Comparison of ENCODE assay signal across 27 cellular contexts in genomic region chr11:62450543-62451242, GRCh38. TPM values are rescaled to one million over a fixed set of nuclear protein-coding genes. Genes with fewer than 3 reads are reported as not detected.
DNase-seq lines count a peak whose midpoint lies in the region; ATAC-seq, FAIRE-seq and TF ChIP-seq lines count a peak whose summit lies in the region.
"Had no signal": no experiment of that assay in that cellular context is flagged by ENCODE, and none has a peak within 500 bp of the region (broad histone marks: within the 10 kb centered on the region; RNA-seq: fewer than 3 reads in every experiment).

No MANE protein-coding gene starts in this region.

- no peak overlapping the region for H2AK5ac ChIP-seq in H9 (ENCODE audit: insufficient read length, low read length)

- H3K79me1 ChIP-seq in H9 (ENCODE audit: insufficient read depth, low read depth, low read length, poor library complexity, severe bottlenecking), result no peaks in the 10 kb centered on the region

- H3K27me3 ChIP-seq in H9 (ENCODE audit: insufficient read depth, low read length), result no peaks in the 10 kb centered on the region
- H3K27me3 ChIP-seq in endodermal cell (ENCODE audit: control insufficient read depth, insufficient read depth, low read length, poor library complexity, severe bottlenecking), result no peaks in the 10 kb centered on the region

- H4K91ac ChIP-seq in H9 (ENCODE audit: insufficient read length, low read depth, low read length), result no peak overlapping the region

- H3K27ac Mint-ChIP-seq in H9 (peak overlapping the region in 2 of 3 experiments; percentile 10 to 57; a peak in 2 of 7 replicates), endodermal cell (no peak overlapping the region), neural crest cell (ENCODE audit: unreplicated experiment) (peak overlapping the region; percentile 79)
- H3K27ac Mint-ChIP-seq: CD4-positive, alpha-beta T cell had no signal

- DNase-seq in H9, result no peak
- peak; percentile 14 for DNase-seq in RPMI8226
- DNase-seq in endodermal cell, result peak; percentile 63
- no peak for DNase-seq in neural crest cell (ENCODE audit: low read depth, low spot score)
- no peak for DNase-seq in urothelium cell line (ENCODE audit: low spot score)
- no peak for DNase-seq in NCI-H1105 (lab: John Stamatoyannopoulos, UW)
- DNase-seq: AML-193; CD4-positive, alpha-beta T cell; COR-L47; DMS53; GM23248; HCEC 1CT; NCI-H2029; NCI-H446 treated with DMSO at 0.1 percent for 48 hours; NCI-H526; NCI-H82; NK-92 treated with Interleukin-12 subunit alpha and Interleukin-12 subunit beta, amount 100 ng/mL, for 24 hours; PC-3; SHP77 treated with DMSO at 0.1 percent for 48 hours had no signal

- no peaks in the 10 kb centered on the region for H3K79me2 ChIP-seq in H9 (ENCODE audit: insufficient read depth, low read length)

- no peak overlapping the region for H2BK5ac ChIP-seq in H9 (ENCODE audit: insufficient read length, low read length)

- no peaks in the 10 kb centered on the region for H4K20me1 ChIP-seq in H9 (ENCODE audit: control insufficient read depth, insufficient read depth, insufficient read length)
- H4K20me1 ChIP-seq: BLaER1 treated with 17β-estradiol and CSF1 and Interleukin-3, amounts not matched to agents 10 nM and 100 nM had no signal

- H3K23me2 ChIP-seq in H9 (ENCODE audit: insufficient read length, low read depth, low read length, poor library complexity, severe bottlenecking), result no peaks in the 10 kb centered on the region

- no peak overlapping the region for H3K4ac ChIP-seq in H9 (ENCODE audit: low read depth, low read length)

- peaks cover 13% of the 10 kb centered on the region for H3K27me3 Mint-ChIP-seq in H9 (ENCODE audit: low read depth)
- H3K27me3 Mint-ChIP-seq in endodermal cell (ENCODE audit: insufficient read depth), result peaks cover 16% of the 10 kb centered on the region
- peaks cover 7% of the 10 kb centered on the region for H3K27me3 Mint-ChIP-seq in neural crest cell (ENCODE audit: low read depth)

- TF ChIP-seq CTCF in H9 (conservative IDR thresholded peaks at IDR 0.05) (no peak), endodermal cell (conservative IDR thresholded peaks at IDR 0.05) (no peak), neural crest cell (conservative IDR thresholded peaks at IDR 0.05) (no peak)

- H3K4me3 ChIP-seq in endodermal cell (ENCODE audit: low read length), result no peak overlapping the region
- H3K4me3 ChIP-seq: A549; BLaER1 treated with 17β-estradiol and CSF1 and Interleukin-3, amounts not matched to agents 10 nM and 100 nM; GM23248 had no signal

- H3K27ac ChIP-seq in H9 (ENCODE audit: insufficient read length, low read depth, low read length), result no peak overlapping the region
- no peak overlapping the region for H3K27ac ChIP-seq in endodermal cell (ENCODE audit: low read depth, low read length)
- H3K27ac ChIP-seq: BLaER1 treated with 17β-estradiol and CSF1 and Interleukin-3, amounts not matched to agents 10 nM and 100 nM; GM23248; HL-60 had no signal

- no peak overlapping the region for H3K4me2 ChIP-seq in H9 (ENCODE audit: insufficient read depth, insufficient read length, low read length)
- H3K4me2 ChIP-seq: BLaER1 treated with 17β-estradiol and CSF1 and Interleukin-3, amounts not matched to agents 10 nM and 100 nM had no signal

- H2BK12ac ChIP-seq in H9 (ENCODE audit: insufficient read length, low read depth, low read length), result no peak overlapping the region

- no peaks in the 10 kb centered on the region for H3K36me3 ChIP-seq in endodermal cell (ENCODE audit: control insufficient read depth, insufficient read depth, low read length)
- H3K36me3 ChIP-seq: BLaER1 treated with 17β-estradiol and CSF1 and Interleukin-3, amounts not matched to agents 10 nM and 100 nM had no signal

- no peak overlapping the region for H4K8ac ChIP-seq in H9 (replicated peaks; ENCODE audit: insufficient read length, low read depth, low read length)

- no peak overlapping the region for H2BK15ac ChIP-seq in H9 (ENCODE audit: low read depth, low read length)

- H2BK20ac ChIP-seq in H9 (ENCODE audit: low read depth, low read length, poor library complexity, severe bottlenecking), result no peak overlapping the region

- peaks cover 4% of the 10 kb centered on the region in 2 experiments for H3K4me1 Mint-ChIP-seq in H9
- peaks cover 6% of the 10 kb centered on the region for H3K4me1 Mint-ChIP-seq in endodermal cell
- H3K4me1 Mint-ChIP-seq in neural crest cell, result no peaks in the 10 kb centered on the region

- FAIRE-seq in urothelium cell line (lab: Jason Lieb, UNC), result no peak
- FAIRE-seq: A549 had no signal

- H3K9me3 Mint-ChIP-seq in H9 (peaks cover 0 to 2% of the 10 kb centered on the region in 2 experiments; a peak in 3 of 5 replicates), endodermal cell (peaks cover 4% of the 10 kb centered on the region), neural crest cell (no peaks in the 10 kb centered on the region)
- H3K9me3 Mint-ChIP-seq: CD4-positive, alpha-beta T cell had no signal

- 0 out of 5 replicates have a peak overlapping the region, but pooled peaks of 1 of the 2 experiments have one; percentile 2 for H3K4me3 Mint-ChIP-seq in H9
- no peak overlapping the region for H3K4me3 Mint-ChIP-seq in endodermal cell
- no peak overlapping the region for H3K4me3 Mint-ChIP-seq in neural crest cell
- H3K4me3 Mint-ChIP-seq: CD4-positive, alpha-beta T cell had no signal

- H3K9me3 ChIP-seq in H9 (ENCODE audit: control insufficient read depth, low read depth, low read length) (no peaks in the 10 kb centered on the region), endodermal cell (ENCODE audit: control insufficient read depth, low read length) (peaks cover under 1% of the 10 kb centered on the region)
- H3K9me3 ChIP-seq: A549 had no signal

- H3K14ac ChIP-seq in H9 (ENCODE audit: insufficient read depth, low read length), result no peak overlapping the region

- H3K36me3 Mint-ChIP-seq in H9 (ENCODE audit: insufficient read depth in 1 of 3, low read depth in 3 of 3) (no peaks in the 10 kb centered on the region; a peak in 2 of 7 replicates), endodermal cell (ENCODE audit: low read depth) (no peaks in the 10 kb centered on the region), neural crest cell (ENCODE audit: low read depth) (no peaks in the 10 kb centered on the region)

- no peak overlapping the region for H3K18ac ChIP-seq in H9 (ENCODE audit: insufficient read length, low read depth, low read length)

- H3K4me1 ChIP-seq in H9 (ENCODE audit: insufficient read depth, low read length), result peaks cover 3% of the 10 kb centered on the region; the same call in 1 of the 2 replicates
- no peaks in the 10 kb centered on the region for H3K4me1 ChIP-seq in endodermal cell (ENCODE audit: control insufficient read depth, insufficient read depth, low read length)

- no peak overlapping the region for H3K23ac ChIP-seq in H9 (ENCODE audit: insufficient read length, low read depth, low read length)

- H3K9ac ChIP-seq in H9 (ENCODE audit: extremely low read depth, insufficient read length, low read length) (no peak overlapping the region), endodermal cell (ENCODE audit: extremely low read depth, low read length, poor library complexity, severe bottlenecking) (no peak overlapping the region)
- H3K9ac ChIP-seq: BLaER1 treated with 17β-estradiol and CSF1 and Interleukin-3, amounts not matched to agents 10 nM and 100 nM; GM23248 had no signal

- no peak overlapping the region for H3T11ph ChIP-seq in H9 (ENCODE audit: low read length)

- no peak for ATAC-seq in HG02973 (IDR thresholded peaks at IDR 0.05; ENCODE audit: unreplicated experiment)
- ATAC-seq: A549, PC-3 had no signal

- no peak overlapping the region for H2AFZ ChIP-seq in H9 (ENCODE audit: low read length)
- H2AFZ ChIP-seq: GM23248 had no signal

- H4K5ac ChIP-seq in H9 (ENCODE audit: insufficient read length, low read depth, low read length), result no peak overlapping the region

- WGBS in H9 (ENCODE audit: extremely low coverage, insufficient read length, low lambda C conversion rate), result no CpG with 5 or more reads among the region's 15 CpGs
- WGBS in endodermal cell (ENCODE audit: insufficient coverage in 1 of 2, insufficient read length in 1 of 2), 2 experiments, result 92 to 93% methylated on average over 9 to 14 of the region's 15 CpGs

- no peak overlapping the region for H2BK120ac ChIP-seq in H9 (ENCODE audit: low read depth, low read length, poor library complexity, severe bottlenecking)

- no peak overlapping the region for H3K56ac ChIP-seq in H9 (ENCODE audit: insufficient read length, low read depth, low read length)

RNA-seq across cellular contexts. Expression of gene SCGB1A1, which starts 31.9 kb away (rescaled TPM):
- total RNA-seq in H9 (2021) (not detected in 2 replicates), endodermal cell (not detected), neural crest cell (not detected in 2 replicates)
- polyA plus RNA-seq in endodermal cell (2013, experiment 1 of 2), result not detected
- polyA plus RNA-seq in endodermal cell (2013, experiment 2 of 2), result not detected
- total RNA-seq: CD4-positive, alpha-beta T cell; Daoy; G401; GM23248; LHCN-M2; MCF 10A; PC-3 had no signal
- polyA plus RNA-seq: GM23248 had no signal

Comparison
In these comparisons a context has a peak if more than half of its experiments do, and no peak if none do; other contexts are left out.
1. DNase-seq: peak in RPMI8226 (single experiment) and endodermal cell (single experiment); none in H9 (single experiment), neural crest cell (single experiment), urothelium cell line (single experiment) and NCI-H1105 (single experiment).